Comparison of ENCODE assay signal across 8 cellular contexts in genomic region chr22:39519681-39520053, GRCh38. TPM values are rescaled to one million over a fixed set of nuclear protein-coding genes. Genes with fewer than 3 reads are reported as not detected.
A peak's percentile ranks its signal among the peaks of the same experiment; 100 is the strongest.
DNase-seq lines count a peak whose midpoint lies in the region; ATAC-seq, FAIRE-seq and TF ChIP-seq lines count a peak whose summit lies in the region.

No MANE protein-coding gene starts in this region.

- TF ChIP-seq CTCF in AG10803 (conservative IDR thresholded peaks at IDR 0.05; ENCODE audit: low read length): no peak; the same call in 1 of the 2 replicates
- no peak for TF ChIP-seq CTCF in mesothelial cell of epicardium (IDR thresholded peaks at IDR 0.05; ENCODE audit: unreplicated experiment)

- peak; percentile 61 for DNase-seq in AG10803 (ENCODE audit: low read depth)
- no peak for DNase-seq in mesothelial cell of epicardium (ENCODE audit: low spot score in 2 of 2, unreplicated experiment in 2 of 2)
- peak; percentile 66 for DNase-seq in urothelium cell line (ENCODE audit: low spot score)
- DNase-seq in cerebellar nuclear complex (lab: John Stamatoyannopoulos, UW): no peak

- no peak for FAIRE-seq in urothelium cell line (lab: Jason Lieb, UNC)

- no peaks in the 10 kb centered on the region for H3K27me3 ChIP-seq in ectodermal cell (ENCODE audit: control insufficient read depth, insufficient read depth, low read length, poor library complexity, severe bottlenecking)

- H3K9me3 Mint-ChIP-seq in mesothelial cell of epicardium: no peaks in the 10 kb centered on the region

- peaks cover 28% of the 10 kb centered on the region for H3K36me3 Mint-ChIP-seq in mesothelial cell of epicardium

- peak; percentile 20 for ATAC-seq in GM18517 (IDR thresholded peaks at IDR 0.05; ENCODE audit: unreplicated experiment)
- ATAC-seq in HG03025 (IDR thresholded peaks at IDR 0.05; ENCODE audit: low FRiP score, unreplicated experiment): peak; percentile 3

- H3K27ac ChIP-seq in ectodermal cell (ENCODE audit: insufficient read depth, low read depth, low read length, poor library complexity, severe bottlenecking): peak overlapping the region; percentile 90

- H3K27ac Mint-ChIP-seq in mesothelial cell of epicardium: peak overlapping the region; percentile 100

- H3K4me1 ChIP-seq in ectodermal cell (ENCODE audit: control insufficient read depth, insufficient read depth, low read length): peaks cover 19% of the 10 kb centered on the region

- peaks cover 40% of the 10 kb centered on the region for H3K4me1 Mint-ChIP-seq in mesothelial cell of epicardium

- no peaks in the 10 kb centered on the region for H3K9me3 ChIP-seq in ectodermal cell (ENCODE audit: control insufficient read depth, low read length)

- 0% methylated on average over 32 of the region's 32 CpGs for WGBS in ectodermal cell, 2 experiments

- H3K4me3 ChIP-seq in AG10803 (ENCODE audit: low read length): peak overlapping the region; percentile 94
- peak overlapping the region; percentile 100 for H3K4me3 ChIP-seq in ectodermal cell (ENCODE audit: insufficient read depth, low read depth, low read length)

- H3K36me3 ChIP-seq in ectodermal cell (ENCODE audit: control insufficient read depth, insufficient read depth, low read length): peaks cover 41% of the 10 kb centered on the region

- peak overlapping the region; percentile 97 for H3K4me3 Mint-ChIP-seq in mesothelial cell of epicardium

- TF ChIP-seq POLR2A in Raji (IDR thresholded peaks at IDR 0.05; ENCODE audit: insufficient read depth, low read depth, low read length): peak; percentile 61

- H3K27me3 Mint-ChIP-seq in mesothelial cell of epicardium (ENCODE audit: low read depth): peaks cover 2% of the 10 kb centered on the region

RNA-seq across cellular contexts. Expression of gene ATF4, which starts 0.7 kb away (rescaled TPM):
- 286 TPM for polyA plus RNA-seq in ectodermal cell (2013, experiment 1 of 4)
- polyA plus RNA-seq in ectodermal cell (2013, experiment 2 of 4): 320 TPM
- polyA plus RNA-seq in ectodermal cell (2013, experiment 3 of 4): 282 TPM
- polyA plus RNA-seq in ectodermal cell (2013, experiment 4 of 4): 313 TPM
- 361 to 378 TPM (median 363 TPM) in 3 replicates for total RNA-seq in mesothelial cell of epicardium

RNA-seq across cellular contexts. Expression of gene RPS19BP1, which starts 12.9 kb away (rescaled TPM):
- 67.8 TPM for polyA plus RNA-seq in ectodermal cell (2013, experiment 1 of 4)
- 69.3 TPM for polyA plus RNA-seq in ectodermal cell (2013, experiment 2 of 4)
- 68.2 TPM for polyA plus RNA-seq in ectodermal cell (2013, experiment 3 of 4)
- polyA plus RNA-seq in ectodermal cell (2013, experiment 4 of 4): 79.0 TPM
- total RNA-seq in mesothelial cell of epicardium: 30.6 to 33.0 TPM (median 31.9 TPM) in 3 replicates

RNA-seq across cellular contexts. Expression of gene MIEF1, which starts 17.6 kb away (rescaled TPM):
- polyA plus RNA-seq in ectodermal cell (2013, experiment 1 of 4): 40.4 TPM
- 48.4 TPM for polyA plus RNA-seq in ectodermal cell (2013, experiment 2 of 4)
- polyA plus RNA-seq in ectodermal cell (2013, experiment 3 of 4): 28.6 TPM
- 32.2 TPM for polyA plus RNA-seq in ectodermal cell (2013, experiment 4 of 4)
- 29.7 to 35.0 TPM (median 31.9 TPM) in 3 replicates for total RNA-seq in mesothelial cell of epicardium

RNA-seq across cellular contexts. Expression of gene CACNA1I, which starts 50.9 kb away (rescaled TPM):
- 0.37 TPM for polyA plus RNA-seq in ectodermal cell (2013, experiment 1 of 4)
- polyA plus RNA-seq in ectodermal cell (2013, experiment 2 of 4): 0.41 TPM
- polyA plus RNA-seq in ectodermal cell (2013, experiment 3 of 4): 0.32 TPM
- polyA plus RNA-seq in ectodermal cell (2013, experiment 4 of 4): 0.24 TPM
- 0.27 to 0.31 TPM (median 0.27 TPM) in 3 replicates for total RNA-seq in mesothelial cell of epicardium

Comparison
In these comparisons a context has a peak if more than half of its experiments do, and no peak if none do; other contexts are left out.
1. DNase-seq: peak in AG10803 (single experiment) and urothelium cell line (single experiment); none in mesothelial cell of epicardium (0 of 2) and cerebellar nuclear complex (0 of 2).